Comparison of ENCODE assay signal across 21 cellular contexts in the genomic region with DNA sequence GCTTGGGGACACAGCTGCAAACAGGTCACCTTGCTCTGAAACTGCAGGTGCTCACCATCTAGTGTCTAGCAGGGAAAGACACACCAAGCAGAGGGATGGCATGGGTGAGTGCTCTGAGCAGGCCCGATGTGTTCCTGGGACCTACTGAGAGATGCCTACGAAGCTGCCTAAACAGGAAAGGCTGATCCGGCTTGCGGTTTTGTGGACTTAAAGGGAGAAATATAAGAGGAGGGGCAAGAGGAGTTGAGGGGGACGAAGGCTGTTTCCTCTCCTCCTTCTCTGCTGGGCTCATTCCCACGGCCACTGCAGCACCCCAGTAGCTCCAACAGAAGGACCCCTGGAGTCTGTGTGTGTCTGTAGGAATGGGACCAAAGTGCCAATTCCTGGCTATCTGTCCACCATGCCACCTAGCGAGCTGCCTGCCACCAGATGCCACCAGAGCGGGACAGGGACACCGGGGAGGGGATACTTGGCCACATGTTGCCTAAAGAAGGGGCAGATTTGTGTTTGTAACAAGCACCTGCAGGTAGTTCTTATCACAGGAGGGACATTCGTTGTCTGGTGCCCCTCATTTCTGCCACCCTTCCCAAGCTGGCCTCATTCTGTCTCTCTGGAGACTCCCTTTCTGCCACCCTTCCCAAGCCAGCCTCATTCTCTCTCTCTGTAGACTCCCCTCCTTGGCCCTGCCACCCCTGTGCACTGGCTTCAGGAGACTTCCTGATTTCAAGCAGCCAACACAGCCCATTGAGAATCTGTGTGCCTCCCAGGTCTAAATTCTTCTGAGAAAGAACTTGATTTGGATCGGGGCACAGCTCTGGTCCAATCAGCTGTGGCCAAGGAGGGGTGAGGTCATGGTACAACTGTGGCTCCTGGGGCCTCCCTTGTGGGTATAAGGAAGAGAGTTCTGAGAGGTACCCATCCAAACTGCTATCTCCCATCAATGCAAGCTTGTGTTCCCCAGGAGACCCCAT.
"Had no signal": no experiment of that assay in that cellular context is flagged by ENCODE, and none has a peak within 500 bp of the region (broad histone marks: within the 10 kb centered on the region; RNA-seq: fewer than 3 reads in every experiment).

No MANE protein-coding gene starts in this region.

- DNase-seq: activated CD4-positive, alpha-beta memory T cell treated with anti-CD3 and anti-CD28 coated beads, Interleukin-2, amount 10 ng/mL, durations not matched to agents 7 days and 5 days; activated CD4-positive, alpha-beta T cell treated with anti-CD3 and anti-CD28 coated beads for 48 hours; colonic mucosa; endodermal cell; hypothalamus; left ventricle myocardium inferior; mammary epithelial cell; midbrain; natural killer cell; ovary; stimulated activated CD4-positive, alpha-beta T cell treated with anti-CD3 and anti-CD28 coated beads, Interleukin-4, amount 100 ng/mL, for 24 hours; stimulated activated naive CD4-positive, alpha-beta T cell treated with Interleukin-2 at 50 U/mL for 16 hours; T1000; upper lobe of left lung had no signal

- H3K9me3 ChIP-seq: colonic mucosa, gastroesophageal sphincter, left ventricle myocardium inferior, ovary, prostate gland, thoracic aorta, upper lobe of left lung had no signal

- H3K4me3 Mint-ChIP-seq: activated CD4-positive, alpha-beta memory T cell treated with anti-CD3 and anti-CD28 coated beads, Interleukin-2, amount 10 ng/mL, durations not matched to agents 7 days and 5 days; activated naive CD8-positive, alpha-beta T cell; activated T-helper 1 cell treated with anti-CD3 and anti-CD28 coated beads, Interleukin-12 subunit alpha, Interleukin-12 subunit beta, Interleukin-2, Interleukin-4 antibody, amounts not matched to agents 30 ng/mL and 10 ng/mL and 1 ng/mL, durations not matched to agents 14 hours and 24 hours and 36 hours; central memory CD8-positive, alpha-beta T cell; endodermal cell; natural killer cell; T-helper 1 cell treated with Interleukin-12 subunit alpha and Interleukin-12 subunit beta and Interleukin-4 antibody, amounts not matched to agents 30 μg/mL and 1 μg/mL, for 36 hours had no signal

- H3K27ac ChIP-seq: colonic mucosa, gastroesophageal sphincter, left ventricle myocardium inferior, ovary, prostate gland, upper lobe of left lung had no signal

- H3K36me3 ChIP-seq: colonic mucosa, gastroesophageal sphincter, left ventricle myocardium inferior, ovary, prostate gland, thoracic aorta, upper lobe of left lung had no signal

- H3K36me3 Mint-ChIP-seq: activated naive CD8-positive, alpha-beta T cell; natural killer cell had no signal

- ATAC-seq: gastroesophageal sphincter, natural killer cell had no signal

- H3K4me1 Mint-ChIP-seq: activated CD4-positive, alpha-beta memory T cell treated with anti-CD3 and anti-CD28 coated beads, Interleukin-2, amount 10 ng/mL, durations not matched to agents 7 days and 5 days; central memory CD8-positive, alpha-beta T cell; endodermal cell; natural killer cell had no signal

- H3K4me3 ChIP-seq: colonic mucosa, gastroesophageal sphincter, left ventricle myocardium inferior, ovary, prostate gland, thoracic aorta, upper lobe of left lung had no signal

- H3K9me3 Mint-ChIP-seq: activated CD4-positive, alpha-beta memory T cell treated with anti-CD3 and anti-CD28 coated beads, Interleukin-2, amount 10 ng/mL, durations not matched to agents 7 days and 5 days; activated T-helper 1 cell treated with anti-CD3 and anti-CD28 coated beads, Interleukin-12 subunit alpha, Interleukin-12 subunit beta, Interleukin-2, Interleukin-4 antibody, amounts not matched to agents 30 ng/mL and 10 ng/mL and 1 ng/mL, durations not matched to agents 14 hours and 24 hours and 36 hours; central memory CD8-positive, alpha-beta T cell; endodermal cell; natural killer cell; T-helper 1 cell treated with Interleukin-12 subunit alpha and Interleukin-12 subunit beta and Interleukin-4 antibody, amounts not matched to agents 30 μg/mL and 1 μg/mL, for 36 hours had no signal

- H3K4me1 ChIP-seq: colonic mucosa, gastroesophageal sphincter, prostate gland had no signal

- H3K27me3 Mint-ChIP-seq: activated CD4-positive, alpha-beta memory T cell treated with anti-CD3 and anti-CD28 coated beads, Interleukin-2, amount 10 ng/mL, durations not matched to agents 7 days and 5 days; activated naive CD8-positive, alpha-beta T cell had no signal

- H3K27ac Mint-ChIP-seq: activated CD4-positive, alpha-beta memory T cell treated with anti-CD3 and anti-CD28 coated beads, Interleukin-2, amount 10 ng/mL, durations not matched to agents 7 days and 5 days; activated naive CD8-positive, alpha-beta T cell; activated T-helper 1 cell treated with anti-CD3 and anti-CD28 coated beads, Interleukin-12 subunit alpha, Interleukin-12 subunit beta, Interleukin-2, Interleukin-4 antibody, amounts not matched to agents 30 ng/mL and 10 ng/mL and 1 ng/mL, durations not matched to agents 14 hours and 24 hours and 36 hours; endodermal cell; natural killer cell; T-helper 1 cell treated with Interleukin-12 subunit alpha and Interleukin-12 subunit beta and Interleukin-4 antibody, amounts not matched to agents 30 μg/mL and 1 μg/mL, for 36 hours had no signal

- H3K27me3 ChIP-seq: colonic mucosa, ovary, upper lobe of left lung had no signal
